In the genomic region with DNA sequence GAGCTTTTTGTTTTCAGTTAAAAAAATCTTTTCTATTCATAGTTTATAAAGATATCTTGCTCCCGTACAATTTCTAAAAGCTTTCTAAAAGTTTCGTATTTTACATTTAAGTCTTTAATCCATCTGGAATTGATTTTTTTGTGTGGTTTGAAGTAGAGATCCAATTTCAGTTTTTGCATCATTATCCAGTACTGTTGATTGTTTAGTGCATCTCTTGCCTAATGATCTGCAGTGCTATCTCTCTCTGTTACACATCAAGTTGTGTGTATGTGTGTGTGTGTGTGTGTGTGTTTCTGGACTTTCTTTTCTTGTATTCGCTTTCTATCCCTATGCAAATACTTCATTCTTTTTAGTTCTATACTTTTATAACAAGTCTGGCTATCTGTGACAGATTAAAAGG, we compare ENCODE assay signal across 1 cellular context.
TF ChIP-seq lines count a peak whose summit lies in the region.

No MANE protein-coding gene starts in this region.

TF ChIP-seq in SK-N-SH treated with all-trans-retinoic acid at 6 μM for 48 hours, 23 proteins besides CTCF, POLR2A, EP300 and RAD21 (continued from another document):
- TF ChIP-seq, protein P1, sequence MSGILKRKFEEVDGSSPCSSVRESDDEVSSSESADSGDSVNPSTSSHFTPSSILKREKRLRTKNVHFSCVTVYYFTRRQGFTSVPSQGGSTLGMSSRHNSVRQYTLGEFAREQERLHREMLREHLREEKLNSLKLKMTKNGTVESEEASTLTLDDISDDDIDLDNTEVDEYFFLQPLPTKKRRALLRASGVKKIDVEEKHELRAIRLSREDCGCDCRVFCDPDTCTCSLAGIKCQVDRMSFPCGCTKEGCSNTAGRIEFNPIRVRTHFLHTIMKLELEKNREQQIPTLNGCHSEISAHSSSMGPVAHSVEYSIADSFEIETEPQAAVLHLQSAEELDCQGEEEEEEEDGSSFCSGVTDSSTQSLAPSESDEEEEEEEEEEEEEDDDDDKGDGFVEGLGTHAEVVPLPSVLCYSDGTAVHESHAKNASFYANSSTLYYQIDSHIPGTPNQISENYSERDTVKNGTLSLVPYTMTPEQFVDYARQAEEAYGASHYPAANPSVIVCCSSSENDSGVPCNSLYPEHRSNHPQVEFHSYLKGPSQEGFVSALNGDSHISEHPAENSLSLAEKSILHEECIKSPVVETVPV (CRISPR knock-in tag; IDR thresholded peaks at IDR 0.05): no peak
- no peak for TF ChIP-seq ISL1 (CRISPR knock-in tag; IDR thresholded peaks at IDR 0.05)
- TF ChIP-seq ZFP30 (CRISPR knock-in tag; IDR thresholded peaks at IDR 0.05): no peak
